Comparison of ENCODE assay signal across 12 cellular contexts in genomic region chr11:83971063-83971462, GRCh38.
DNase-seq lines count a peak whose midpoint lies in the region; ATAC-seq and TF ChIP-seq lines count a peak whose summit lies in the region.
"Had no signal": no experiment of that assay in that cellular context is flagged by ENCODE, and none has a peak within 500 bp of the region (broad histone marks: within the 10 kb centered on the region; RNA-seq: fewer than 3 reads in every experiment).

No MANE protein-coding gene starts in this region.

- H3K4me3 ChIP-seq in BE2C (ENCODE audit: low read depth, low read length) (no peak overlapping the region), ovary (no peak overlapping the region)
- H3K4me3 ChIP-seq: BLaER1, testis had no signal

- peak; percentile 16 for DNase-seq in BE2C
- DNase-seq in NCI-H774 (lab: John Stamatoyannopoulos, UW), result peak; percentile 22
- DNase-seq in foreskin keratinocyte, result peak in 1 of 2 donors; percentile 10
- no peak for DNase-seq in ovary
- no peak for DNase-seq in NCI-H1092 (lab: John Stamatoyannopoulos, UW)
- no peak for DNase-seq in NCI-H1694 treated with DMSO at 0.1 percent for 48 hours (lab: John Stamatoyannopoulos, UW)
- DNase-seq in AG08395 (ENCODE audit: low spot score), result no peak
- DNase-seq: Karpas-422, PC-3, testis had no signal

- ATAC-seq in GM21717 (IDR thresholded peaks at IDR 0.05; ENCODE audit: unreplicated experiment) (peak; percentile 42), foreskin keratinocyte (peak; percentile 57)
- ATAC-seq: PC-3 had no signal

- no peak for TF ChIP-seq POLR2A in ovary (IDR thresholded peaks at IDR 0.05)

- H3K27ac ChIP-seq in foreskin keratinocyte (no peak overlapping the region), ovary (no peak overlapping the region)
- H3K27ac ChIP-seq: BLaER1, testis had no signal

- intact Hi-C loops in ovary (cut with DNase I), result no loop called here

- H3K36me3 ChIP-seq in BE2C (no peaks in the 10 kb centered on the region), ovary (no peaks in the 10 kb centered on the region)
- H3K36me3 ChIP-seq: BLaER1 had no signal

- 23 to 36% (median 27%) methylated on average over 1 of the region's 1 CpG for WGBS in ovary, 3 donors

- 0 out of 2 replicates have a peak, but pooled peaks have one; percentile 6 for TF ChIP-seq CTCF in BE2C (IDR thresholded peaks at IDR 0.05; ENCODE audit: low read depth, low read length)
- TF ChIP-seq CTCF in foreskin keratinocyte (conservative IDR thresholded peaks at IDR 0.05), result no peak
- TF ChIP-seq CTCF in ovary (IDR thresholded peaks at IDR 0.05), result no peak

- H3K9me3 ChIP-seq in BE2C (no peaks in the 10 kb centered on the region), ovary (no peaks in the 10 kb centered on the region)
- H3K9me3 ChIP-seq: BLaER1, testis had no signal

- TF ChIP-seq EP300 in ovary (IDR thresholded peaks at IDR 0.05), result no peak

- H3K27me3 ChIP-seq in BE2C (no peaks in the 10 kb centered on the region), foreskin keratinocyte (no peaks in the 10 kb centered on the region), ovary (no peaks in the 10 kb centered on the region)
- H3K27me3 ChIP-seq: BLaER1, testis had no signal

- H3K4me1 ChIP-seq in BE2C (peaks cover 10% of the 10 kb centered on the region; the same call in 1 of the 2 replicates), foreskin keratinocyte (no peaks in the 10 kb centered on the region), ovary (ENCODE audit: insufficient read depth) (no peaks in the 10 kb centered on the region)
- H3K4me1 ChIP-seq: BLaER1, testis had no signal

Comparison
In these comparisons a context has a peak if more than half of its experiments do, and no peak if none do; other contexts are left out.
1. DNase-seq: peak in BE2C (single experiment) and NCI-H774 (single experiment); none in ovary (0 of 5), NCI-H1092 (single experiment), NCI-H1694 treated with DMSO at 0.1 percent for 48 hours (single experiment) and AG08395 (single experiment).